In the genomic region with DNA sequence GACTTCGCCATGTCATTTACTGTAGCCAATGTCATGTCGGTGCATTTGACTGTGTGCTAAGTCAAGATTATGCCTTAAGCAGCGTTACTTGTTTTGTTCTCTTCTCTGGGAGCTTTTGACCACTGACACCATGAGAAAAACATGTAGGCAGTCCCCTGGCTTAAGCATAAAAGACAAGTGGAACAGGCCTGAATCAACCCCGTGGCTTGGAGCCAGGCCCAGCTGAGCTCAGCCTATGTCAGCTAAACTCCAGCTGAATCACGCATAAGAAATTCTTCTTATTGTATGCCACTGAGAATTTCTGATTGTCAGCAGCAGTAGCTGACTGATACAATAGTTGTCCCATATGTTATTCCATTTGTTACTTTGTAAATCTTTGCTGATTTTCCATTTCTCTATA, we compare ENCODE assay signal across 16 cellular contexts.
DNase-seq lines count a peak whose midpoint lies in the region; TF ChIP-seq lines count a peak whose summit lies in the region.
"Had no signal": no experiment of that assay in that cellular context is flagged by ENCODE, and none has a peak within 500 bp of the region (broad histone marks: within the 10 kb centered on the region; RNA-seq: fewer than 3 reads in every experiment).

No MANE protein-coding gene starts in this region.

- TF ChIP-seq CTCF in AG10803 (conservative IDR thresholded peaks at IDR 0.05; ENCODE audit: low read length): no peak

- H3K4me3 ChIP-seq in AG10803 (ENCODE audit: low read length): no peak overlapping the region
- H3K4me3 ChIP-seq: lower lobe of right lung had no signal

- H3K36me3 Mint-ChIP-seq in activated naive CD4-positive, alpha-beta T cell treated with anti-CD3 and anti-CD28 coated beads for 36 hours (ENCODE audit: low read depth): no peaks in the 10 kb centered on the region
- H3K36me3 Mint-ChIP-seq in activated CD4-positive, alpha-beta T cell treated with anti-CD3 and anti-CD28 coated beads, Interleukin-2, amount 10 ng/mL, durations not matched to agents 7 days and 5 days (ENCODE audit: low read depth): no peaks in the 10 kb centered on the region
- H3K36me3 Mint-ChIP-seq: stimulated activated memory B cell treated with anti-CD40 and anti-IgM and Interleukin-4, amounts not matched to agents 10 μg/mL and 1 μg/mL and 100 μg/mL, for 72 hours had no signal

- H3K4me3 Mint-ChIP-seq in activated naive CD4-positive, alpha-beta T cell treated with anti-CD3 and anti-CD28 coated beads for 36 hours: no peak overlapping the region
- H3K4me3 Mint-ChIP-seq in activated CD4-positive, alpha-beta T cell treated with anti-CD3 and anti-CD28 coated beads, Interleukin-2, amount 10 ng/mL, durations not matched to agents 7 days and 5 days: no peak overlapping the region
- H3K4me3 Mint-ChIP-seq: activated CD4-positive, alpha-beta T cell treated with anti-CD3 and anti-CD28 coated beads, Interleukin-2, amount 10 ng/mL, durations not matched to agents 24 days and 14 days; activated T-helper 17 cell treated with anti-CD3 and anti-CD28 coated beads, Interleukin-2, amount 50 U/mL, for 72 hours; central memory CD8-positive, alpha-beta T cell; stimulated activated memory B cell treated with anti-CD40 and anti-IgM and Interleukin-4, amounts not matched to agents 10 μg/mL and 1 μg/mL and 100 μg/mL, for 72 hours had no signal

- H3K4me1 Mint-ChIP-seq in activated naive CD4-positive, alpha-beta T cell treated with anti-CD3 and anti-CD28 coated beads for 36 hours (ENCODE audit: low read depth): no peaks in the 10 kb centered on the region
- no peaks in the 10 kb centered on the region for H3K4me1 Mint-ChIP-seq in activated CD4-positive, alpha-beta T cell treated with anti-CD3 and anti-CD28 coated beads, Interleukin-2, amount 10 ng/mL, durations not matched to agents 7 days and 5 days
- H3K4me1 Mint-ChIP-seq: activated CD4-positive, alpha-beta T cell treated with anti-CD3 and anti-CD28 coated beads, Interleukin-2, amount 10 ng/mL, durations not matched to agents 24 days and 14 days; activated T-helper 17 cell treated with anti-CD3 and anti-CD28 coated beads, Interleukin-2, amount 50 U/mL, for 72 hours; central memory CD8-positive, alpha-beta T cell; stimulated activated memory B cell treated with anti-CD40 and anti-IgM and Interleukin-4, amounts not matched to agents 10 μg/mL and 1 μg/mL and 100 μg/mL, for 72 hours had no signal

- H3K27ac Mint-ChIP-seq in activated naive CD4-positive, alpha-beta T cell treated with anti-CD3 and anti-CD28 coated beads for 36 hours: no peak overlapping the region
- H3K27ac Mint-ChIP-seq in activated CD4-positive, alpha-beta T cell treated with anti-CD3 and anti-CD28 coated beads, Interleukin-2, amount 10 ng/mL, durations not matched to agents 7 days and 5 days: no peak overlapping the region
- H3K27ac Mint-ChIP-seq: activated CD4-positive, alpha-beta T cell treated with anti-CD3 and anti-CD28 coated beads, Interleukin-2, amount 10 ng/mL, durations not matched to agents 24 days and 14 days; activated T-helper 17 cell treated with anti-CD3 and anti-CD28 coated beads, Interleukin-2, amount 50 U/mL, for 72 hours; stimulated activated memory B cell treated with anti-CD40 and anti-IgM and Interleukin-4, amounts not matched to agents 10 μg/mL and 1 μg/mL and 100 μg/mL, for 72 hours had no signal

- H3K9me3 Mint-ChIP-seq in activated naive CD4-positive, alpha-beta T cell treated with anti-CD3 and anti-CD28 coated beads for 36 hours: no peaks in the 10 kb centered on the region
- no peaks in the 10 kb centered on the region for H3K9me3 Mint-ChIP-seq in activated CD4-positive, alpha-beta T cell treated with anti-CD3 and anti-CD28 coated beads, Interleukin-2, amount 10 ng/mL, durations not matched to agents 7 days and 5 days
- H3K9me3 Mint-ChIP-seq: activated CD4-positive, alpha-beta T cell treated with anti-CD3 and anti-CD28 coated beads, Interleukin-2, amount 10 ng/mL, durations not matched to agents 24 days and 14 days had no signal

- no peaks in the 10 kb centered on the region for H3K27me3 Mint-ChIP-seq in activated naive CD4-positive, alpha-beta T cell treated with anti-CD3 and anti-CD28 coated beads for 36 hours (ENCODE audit: low read depth)
- no peaks in the 10 kb centered on the region for H3K27me3 Mint-ChIP-seq in activated CD4-positive, alpha-beta T cell treated with anti-CD3 and anti-CD28 coated beads, Interleukin-2, amount 10 ng/mL, durations not matched to agents 7 days and 5 days
- H3K27me3 Mint-ChIP-seq: activated CD4-positive, alpha-beta T cell treated with anti-CD3 and anti-CD28 coated beads, Interleukin-2, amount 10 ng/mL, durations not matched to agents 24 days and 14 days; activated T-helper 17 cell treated with anti-CD3 and anti-CD28 coated beads, Interleukin-2, amount 50 U/mL, for 72 hours; central memory CD8-positive, alpha-beta T cell; stimulated activated memory B cell treated with anti-CD40 and anti-IgM and Interleukin-4, amounts not matched to agents 10 μg/mL and 1 μg/mL and 100 μg/mL, for 72 hours had no signal

- CTCF ChIA-PET in activated naive CD4-positive, alpha-beta T cell treated with anti-CD3 and anti-CD28 coated beads for 36 hours (lab: Charles Lee): interaction anchor here (0.5 kb wide), 1 partner anchor 132 kb away, joined by 3 read pairs; no protein-coding TSS in a partner anchor
- CTCF ChIA-PET in activated CD4-positive, alpha-beta T cell treated with anti-CD3 and anti-CD28 coated beads, Interleukin-2, amount 10 ng/mL, durations not matched to agents 7 days and 5 days (lab: Charles Lee): no interaction called here

- intact Hi-C loops in activated naive CD4-positive, alpha-beta T cell treated with anti-CD3 and anti-CD28 coated beads for 36 hours (cut with micrococcal nuclease): no loop called here

- POLR2A ChIA-PET in activated CD4-positive, alpha-beta T cell treated with anti-CD3 and anti-CD28 coated beads, Interleukin-2, amount 10 ng/mL, durations not matched to agents 7 days and 5 days (lab: Charles Lee): no interaction called here

- DNase-seq in AG10803 (ENCODE audit: low read depth) (peak; percentile 79), LHCN-M2 (ENCODE audit: low read depth) (peak; percentile 73), dedifferentiated amniotic fluid mesenchymal stem cell (ENCODE audit: extremely low spot score) (peak; percentile 31), non-pigmented ciliary epithelial cell (ENCODE audit: low read depth) (peak; percentile 62), UCSD-AML1 (lab: John Stamatoyannopoulos, UW; ENCODE audit: unreplicated experiment) (no peak)
- DNase-seq in effector CD4-positive, alpha-beta T cell: no peak
- DNase-seq in activated naive CD4-positive, alpha-beta T cell treated with anti-CD3 and anti-CD28 coated beads for 36 hours: no peak
- DNase-seq in activated CD4-positive, alpha-beta T cell treated with anti-CD3 and anti-CD28 coated beads, Interleukin-2, amount 10 ng/mL, durations not matched to agents 7 days and 5 days: no peak
- DNase-seq: activated CD4-positive, alpha-beta T cell treated with anti-CD3 and anti-CD28 coated beads, Interleukin-2, amount 10 ng/mL, durations not matched to agents 24 days and 14 days; COR-L47; lower lobe of right lung; NCI-H187 treated with DMSO at 0.1 percent for 48 hours; T-helper 1 cell had no signal

Comparison
In these comparisons a context has a peak if more than half of its experiments do, and no peak if none do; other contexts are left out.
1. DNase-seq: peak in AG10803 (single experiment), LHCN-M2 (single experiment), dedifferentiated amniotic fluid mesenchymal stem cell (single experiment) and non-pigmented ciliary epithelial cell (single experiment); none in effector CD4-positive, alpha-beta T cell (single experiment), UCSD-AML1 (single experiment), activated naive CD4-positive, alpha-beta T cell treated with anti-CD3 and anti-CD28 coated beads for 36 hours (single experiment) and activated CD4-positive, alpha-beta T cell treated with anti-CD3 and anti-CD28 coated beads, Interleukin-2, amount 10 ng/mL, durations not matched to agents 7 days and 5 days (single experiment).